10 cellular contexts compared by ENCODE assay signal in genomic region chr10:11663763-11664555, GRCh38. TPM values are rescaled to one million over a fixed set of nuclear protein-coding genes. Genes with fewer than 3 reads are reported as not detected.
DNase-seq lines count a peak whose midpoint lies in the region; ATAC-seq and TF ChIP-seq lines count a peak whose summit lies in the region.
"Had no signal": no experiment of that assay in that cellular context is flagged by ENCODE, and none has a peak within 500 bp of the region (broad histone marks: within the 10 kb centered on the region; RNA-seq: fewer than 3 reads in every experiment).

No MANE protein-coding gene starts in this region.

- intact Hi-C loops in naive thymus-derived CD4-positive, alpha-beta T cell (cut with micrococcal nuclease) = no loop called here

- no peak overlapping the region for H3K27ac ChIP-seq in naive thymus-derived CD4-positive, alpha-beta T cell (ENCODE audit: low read depth, low read length)
- H3K27ac ChIP-seq: thyroid gland had no signal

- peaks cover 3 to 29% (median 18%) of the 10 kb centered on the region in 7 donors for H3K4me1 Mint-ChIP-seq in naive thymus-derived CD4-positive, alpha-beta T cell

- no peak overlapping the region for H3K27ac Mint-ChIP-seq in naive thymus-derived CD4-positive, alpha-beta T cell

- H3K36me3 ChIP-seq in naive thymus-derived CD4-positive, alpha-beta T cell (ENCODE audit: control insufficient read depth in 2 of 3, insufficient read depth in 3 of 3, low read length in 3 of 3) = no peaks in the 10 kb centered on the region
- no peaks in the 10 kb centered on the region for H3K36me3 ChIP-seq in BE2C
- H3K36me3 ChIP-seq: thyroid gland had no signal

- no peak overlapping the region for H3K4me3 Mint-ChIP-seq in naive thymus-derived CD4-positive, alpha-beta T cell

- H3K9me3 Mint-ChIP-seq in naive thymus-derived CD4-positive, alpha-beta T cell = peaks cover 0 to 5% (median 0%) of the 10 kb centered on the region in 11 donors

- no peaks in the 10 kb centered on the region for H3K9me3 ChIP-seq in naive thymus-derived CD4-positive, alpha-beta T cell (ENCODE audit: control insufficient read depth in 2 of 3, low read length in 3 of 3)
- no peaks in the 10 kb centered on the region for H3K9me3 ChIP-seq in BE2C
- H3K9me3 ChIP-seq: thyroid gland had no signal

- peaks cover 0 to 6% (median 4%) of the 10 kb centered on the region in 5 donors for H3K36me3 Mint-ChIP-seq in naive thymus-derived CD4-positive, alpha-beta T cell

- H3K27me3 Mint-ChIP-seq in naive thymus-derived CD4-positive, alpha-beta T cell = peaks cover 0 to 33% (median 0%) of the 10 kb centered on the region in 5 donors

- no peak for DNase-seq in naive thymus-derived CD4-positive, alpha-beta T cell
- no peak for DNase-seq in D341Med (ENCODE audit: low spot score)
- no peak for DNase-seq in BE2C
- no peak for DNase-seq in OCI-M2 (lab: John Stamatoyannopoulos, UW; ENCODE audit: unreplicated experiment)
- no peak for DNase-seq in islet precursor cell
- DNase-seq: DND-41, thyroid gland had no signal

- peak; percentile 61 for ATAC-seq in GM18858 (IDR thresholded peaks at IDR 0.05; ENCODE audit: unreplicated experiment)
- ATAC-seq in GM21576 (IDR thresholded peaks at IDR 0.05; ENCODE audit: unreplicated experiment) = peak; percentile 75
- ATAC-seq in HG03432 (IDR thresholded peaks at IDR 0.05; ENCODE audit: unreplicated experiment) = peak; percentile 89
- ATAC-seq in naive thymus-derived CD4-positive, alpha-beta T cell = peak; percentile 6

- POLR2A ChIA-PET in naive thymus-derived CD4-positive, alpha-beta T cell (lab: Charles Lee) = no interaction called here

- CTCF ChIA-PET in naive thymus-derived CD4-positive, alpha-beta T cell (lab: Charles Lee) = no interaction called here

- no peak overlapping the region for H3K4me3 ChIP-seq in naive thymus-derived CD4-positive, alpha-beta T cell (ENCODE audit: low read length)
- H3K4me3 ChIP-seq in BE2C (ENCODE audit: low read depth, low read length) = no peak overlapping the region
- H3K4me3 ChIP-seq: thyroid gland had no signal

- H3K27me3 ChIP-seq in naive thymus-derived CD4-positive, alpha-beta T cell (ENCODE audit: control insufficient read depth in 2 of 2, insufficient read depth in 2 of 2, low read length in 2 of 2) = no peaks in the 10 kb centered on the region
- peaks cover 7% of the 10 kb centered on the region; the same call in 1 of the 2 replicates for H3K27me3 ChIP-seq in BE2C
- H3K27me3 ChIP-seq: thyroid gland had no signal

- TF ChIP-seq CTCF in BE2C (IDR thresholded peaks at IDR 0.05; ENCODE audit: low read depth, low read length) = no peak

- H3K4me1 ChIP-seq in naive thymus-derived CD4-positive, alpha-beta T cell (ENCODE audit: control insufficient read depth in 2 of 2, insufficient read depth in 2 of 2, low read length in 2 of 2) = peaks cover 0 to 6% of the 10 kb centered on the region in 2 donors
- H3K4me1 ChIP-seq in BE2C = no peaks in the 10 kb centered on the region
- H3K4me1 ChIP-seq: thyroid gland had no signal

RNA-seq across cellular contexts. Expression of gene USP6NL, which starts 52.5 kb away (rescaled TPM):
- total RNA-seq in naive thymus-derived CD4-positive, alpha-beta T cell = 1 to 10 TPM in 4 of 5 experiments, under 1 TPM in 1; 0.70 to 6.6 (median 5.0) TPM
- 1 to 10 TPM; 2.2 to 4.6 TPM for polyA plus RNA-seq in naive thymus-derived CD4-positive, alpha-beta T cell
- 6.4 TPM for polyA plus RNA-seq in BE2C (2012; ENCODE audit: insufficient read depth, insufficient read length, low read depth)

Comparison
In these comparisons a context has a peak if more than half of its experiments do, and no peak if none do; other contexts are left out.
1. ATAC-seq: peak in every context shown above with its lines; median percentile 89 in HG03432; 75 in GM21576; 61 in GM18858; 6 in naive thymus-derived CD4-positive, alpha-beta T cell.